In the genomic region with DNA sequence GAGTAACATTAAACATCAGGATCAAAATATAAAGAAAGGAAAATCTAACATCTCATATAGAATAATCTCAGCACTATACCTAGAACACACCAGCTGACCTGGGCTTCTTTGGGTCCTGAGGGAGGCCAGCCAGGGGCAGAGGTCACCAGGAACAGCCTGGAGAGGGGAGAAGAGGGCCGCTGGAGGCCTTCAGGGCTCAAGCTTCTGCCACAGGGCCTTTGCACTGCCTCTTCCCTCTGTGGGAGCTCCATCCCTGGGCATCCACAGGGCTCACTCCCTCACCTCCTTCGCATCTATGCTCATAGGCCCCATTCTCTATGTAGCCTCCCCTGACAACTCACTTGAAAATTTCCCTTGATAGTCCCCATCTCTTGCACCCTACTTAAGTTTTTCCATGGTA, we compare ENCODE assay signal across 19 cellular contexts.
"Had no signal": no experiment of that assay in that cellular context is flagged by ENCODE, and none has a peak within 500 bp of the region (broad histone marks: within the 10 kb centered on the region; RNA-seq: fewer than 3 reads in every experiment).

No MANE protein-coding gene starts in this region.

- H3K9me3 ChIP-seq: MG63, SK-N-SH had no signal

- DNase-seq: Karpas-422, KBM-7, MG63, NCI-H1092, NCI-H1436, NCI-H187, NCI-H2081 treated with DMSO at 0.1 percent for 48 hours, NCI-H2171, NCI-H226, NCI-H446, NCI-H510A, NCI-H524 treated with DMSO at 0.1 percent for 48 hours, NCI-H69, NCI-H774, RPMI8226, SHP77, SK-N-SH had no signal

- H3K27me3 Mint-ChIP-seq: IgD-negative memory B cell had no signal

- H3K4me3 ChIP-seq: MG63 had no signal

- H3K27me3 ChIP-seq: MG63 had no signal

- H3K4me3 Mint-ChIP-seq: IgD-negative memory B cell had no signal

- H3K36me3 ChIP-seq: MG63 had no signal

- H3K9me3 Mint-ChIP-seq: IgD-negative memory B cell had no signal

- H3K27ac ChIP-seq: HL-60 had no signal

- H3K27ac Mint-ChIP-seq: IgD-negative memory B cell had no signal
